In the genomic region with DNA sequence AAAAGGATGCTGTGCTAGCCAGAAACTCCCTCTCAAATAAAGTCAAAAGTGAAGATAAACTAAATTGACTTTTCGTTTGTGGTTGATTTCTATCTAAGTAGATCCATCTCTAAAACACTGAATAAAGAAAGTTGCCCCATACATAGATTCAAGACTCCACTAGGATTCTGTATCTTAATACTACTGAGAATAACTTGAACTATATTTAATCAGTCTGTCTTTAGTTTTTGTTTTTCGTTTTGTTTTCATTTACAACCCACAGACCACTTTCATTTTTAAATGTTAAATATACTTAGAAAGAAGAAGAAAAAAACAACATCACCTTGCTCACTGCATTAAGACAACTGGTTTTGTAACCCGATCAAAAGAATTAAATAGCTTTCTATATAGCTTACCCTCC, we compare ENCODE assay signal across 19 cellular contexts.
DNase-seq lines count a peak whose midpoint lies in the region; ATAC-seq, FAIRE-seq and TF ChIP-seq lines count a peak whose summit lies in the region.
"Had no signal": no experiment of that assay in that cellular context is flagged by ENCODE, and none has a peak within 500 bp of the region (broad histone marks: within the 10 kb centered on the region; RNA-seq: fewer than 3 reads in every experiment).

No MANE protein-coding gene starts in this region.

- H3K4me1 Mint-ChIP-seq in astrocyte (ENCODE audit: low read depth, unreplicated experiment), result peaks cover 2% of the 10 kb centered on the region
- H3K4me1 Mint-ChIP-seq: CD14-positive monocyte; CD4-positive, alpha-beta memory T cell; GM23338 had no signal

- TF ChIP-seq CTCF in astrocyte (IDR thresholded peaks at IDR 0.05; ENCODE audit: insufficient read depth, low read depth, low read length), result no peak

- H3K4me1 ChIP-seq in astrocyte (ENCODE audit: insufficient read depth, low read length), result no peaks in the 10 kb centered on the region
- H3K4me1 ChIP-seq: BLaER1 had no signal

- H4K20me1 ChIP-seq in astrocyte (ENCODE audit: insufficient read depth, low read length), result no peaks in the 10 kb centered on the region
- H4K20me1 ChIP-seq: BLaER1 had no signal

- H3K9ac ChIP-seq in astrocyte (ENCODE audit: low read length), result no peak overlapping the region
- H3K9ac ChIP-seq: BLaER1 had no signal

- H3K36me3 ChIP-seq in astrocyte (ENCODE audit: insufficient read depth, low read length), result no peaks in the 10 kb centered on the region
- H3K36me3 ChIP-seq: BLaER1 had no signal

- H3K4me2 ChIP-seq in astrocyte (ENCODE audit: low read length), result no peak overlapping the region
- H3K4me2 ChIP-seq: BLaER1, GM23338 had no signal

- H3K36me3 Mint-ChIP-seq in astrocyte (ENCODE audit: low read depth, unreplicated experiment), result no peaks in the 10 kb centered on the region
- H3K36me3 Mint-ChIP-seq: CD14-positive monocyte; CD4-positive, alpha-beta memory T cell had no signal

- no peaks in the 10 kb centered on the region for H3K27me3 ChIP-seq in astrocyte (ENCODE audit: insufficient read depth, low read length)
- H3K27me3 ChIP-seq: BLaER1 had no signal

- H3K27me3 Mint-ChIP-seq in astrocyte (ENCODE audit: low read depth, unreplicated experiment), result no peaks in the 10 kb centered on the region
- H3K27me3 Mint-ChIP-seq: CD4-positive, alpha-beta memory T cell had no signal

- no peak overlapping the region for H3K27ac ChIP-seq in astrocyte (ENCODE audit: low read depth, low read length)
- H3K27ac ChIP-seq: BLaER1 had no signal

- H2AFZ ChIP-seq in astrocyte (ENCODE audit: low read depth, low read length), result no peak overlapping the region
- H2AFZ ChIP-seq: GM23338 had no signal

- no peaks in the 10 kb centered on the region for H3K9me3 Mint-ChIP-seq in astrocyte (ENCODE audit: unreplicated experiment)
- H3K9me3 Mint-ChIP-seq: CD4-positive, alpha-beta memory T cell; GM23338; HFFc6 had no signal

- H3K4me3 Mint-ChIP-seq in astrocyte (ENCODE audit: unreplicated experiment), result no peak overlapping the region
- H3K4me3 Mint-ChIP-seq: CD14-positive monocyte; CD4-positive, alpha-beta memory T cell; GM23338; HFFc6 had no signal

- H3K79me2 ChIP-seq in astrocyte (ENCODE audit: insufficient read depth, low read length), result no peaks in the 10 kb centered on the region

- no peak for DNase-seq in astrocyte (ENCODE audit: low read depth)
- no peak for DNase-seq in stimulated activated CD4-positive, alpha-beta T cell treated with anti-CD3 and anti-CD28 coated beads, Interleukin-2, amount 100 ng/mL, for 48 hours
- no peak for DNase-seq in kidney glomerular epithelial cell (lab: John Stamatoyannopoulos, UW)
- no peak for DNase-seq in stimulated activated CD8-positive, alpha-beta memory T cell treated with anti-CD3 and anti-CD28 coated beads, Interleukin-4, amount 100 ng/mL, for 48 hours
- DNase-seq: 8988T; CD4-positive, alpha-beta memory T cell; DMS153; DMS79; GDM1; HFFc6; KG1 had no signal

- peak; percentile 47 for FAIRE-seq in astrocyte (lab: Jason Lieb, UNC)
- FAIRE-seq: H54 had no signal

- H3K9me3 ChIP-seq in astrocyte (ENCODE audit: insufficient read depth, low read depth, low read length), result no peaks in the 10 kb centered on the region
- H3K9me3 ChIP-seq: BLaER1 had no signal

- no peak overlapping the region for H3K4me3 ChIP-seq in astrocyte (ENCODE audit: insufficient read depth, low read depth, low read length)
- H3K4me3 ChIP-seq: BLaER1, GM23338 had no signal

- ATAC-seq in GM18498 (IDR thresholded peaks at IDR 0.05; ENCODE audit: unreplicated experiment), result peak; percentile 72
- peak; percentile 55 for ATAC-seq in GM21723 (IDR thresholded peaks at IDR 0.05; ENCODE audit: unreplicated experiment)
- no peak for ATAC-seq in GM21526 (IDR thresholded peaks at IDR 0.05; ENCODE audit: low FRiP score, unreplicated experiment)
- ATAC-seq: GM23338, HCT116 had no signal

- H3K27ac Mint-ChIP-seq in astrocyte (ENCODE audit: unreplicated experiment), result no peak overlapping the region
- H3K27ac Mint-ChIP-seq: CD14-positive monocyte; CD4-positive, alpha-beta memory T cell; GM23338; HFFc6 had no signal
